In the genomic region with DNA sequence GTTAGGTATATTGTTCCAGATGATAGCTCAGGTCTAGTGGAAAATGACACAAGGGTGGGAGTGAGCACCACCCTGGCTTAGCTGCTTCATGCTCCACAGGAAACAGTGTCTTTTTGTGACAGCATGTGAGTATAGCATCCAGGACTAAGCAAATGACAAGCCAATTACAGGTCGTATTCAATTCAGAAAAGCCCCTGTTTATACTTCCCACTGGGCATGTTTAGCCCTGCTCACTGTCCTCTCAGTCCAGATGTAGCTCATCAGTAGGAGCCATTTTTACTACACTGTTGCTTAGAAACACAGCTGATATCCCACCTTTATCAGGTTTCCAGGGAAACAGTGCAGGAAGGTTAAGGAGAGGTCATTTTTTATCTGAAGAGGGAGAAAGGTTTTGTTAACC, we compare ENCODE assay signal across 10 cellular contexts. TPM values are rescaled to one million over a fixed set of nuclear protein-coding genes. Genes with fewer than 3 reads are reported as not detected.
DNase-seq lines count a peak whose midpoint lies in the region; ATAC-seq lines count a peak whose summit lies in the region.
"Had no signal": no experiment of that assay in that cellular context is flagged by ENCODE, and none has a peak within 500 bp of the region (broad histone marks: within the 10 kb centered on the region; RNA-seq: fewer than 3 reads in every experiment).

No MANE protein-coding gene starts in this region.

- DNase-seq in NCI-H748 (lab: John Stamatoyannopoulos, UW; ENCODE audit: unreplicated experiment) (peak; percentile 99), T1000 (lab: John Stamatoyannopoulos, UW) (no peak), midbrain (lab: John Stamatoyannopoulos, UW) (no peak), NCI-H187 (lab: John Stamatoyannopoulos, UW) (no peak)
- no peak for DNase-seq in naive thymus-derived CD8-positive, alpha-beta T cell
- DNase-seq: activated CD4-positive, alpha-beta T cell treated with anti-CD3 and anti-CD28 coated beads, Interleukin-2, amount 10 ng/mL, durations not matched to agents 24 days and 14 days; psoas muscle had no signal

- no peaks in the 10 kb centered on the region for H3K27me3 Mint-ChIP-seq in naive thymus-derived CD8-positive, alpha-beta T cell
- H3K27me3 Mint-ChIP-seq: activated CD4-positive, alpha-beta T cell treated with anti-CD3 and anti-CD28 coated beads, Interleukin-2, amount 10 ng/mL, durations not matched to agents 24 days and 14 days had no signal

- peaks cover 9 to 22% (median 10%) of the 10 kb centered on the region in 3 donors for H3K36me3 Mint-ChIP-seq in naive thymus-derived CD8-positive, alpha-beta T cell

- POLR2A ChIA-PET in naive thymus-derived CD8-positive, alpha-beta T cell (lab: Charles Lee), result no interaction called here

- no peaks in the 10 kb centered on the region for H3K9me3 Mint-ChIP-seq in naive thymus-derived CD8-positive, alpha-beta T cell
- H3K9me3 Mint-ChIP-seq: activated CD4-positive, alpha-beta T cell treated with anti-CD3 and anti-CD28 coated beads, Interleukin-2, amount 10 ng/mL, durations not matched to agents 24 days and 14 days had no signal

- ATAC-seq in GM18867 (IDR thresholded peaks at IDR 0.05; ENCODE audit: unreplicated experiment) (peak; percentile 33), HG02678 (IDR thresholded peaks at IDR 0.05; ENCODE audit: unreplicated experiment) (peak; percentile 37), HG03469 (IDR thresholded peaks at IDR 0.05; ENCODE audit: unreplicated experiment) (no peak)
- ATAC-seq in naive thymus-derived CD8-positive, alpha-beta T cell, result peak; percentile 64 to 70

- peak overlapping the region in 8 of 10 donors; percentile 6 to 70 (median 42) for H3K27ac Mint-ChIP-seq in naive thymus-derived CD8-positive, alpha-beta T cell
- H3K27ac Mint-ChIP-seq: activated CD4-positive, alpha-beta T cell treated with anti-CD3 and anti-CD28 coated beads, Interleukin-2, amount 10 ng/mL, durations not matched to agents 24 days and 14 days had no signal

- H3K4me1 Mint-ChIP-seq in naive thymus-derived CD8-positive, alpha-beta T cell, result peaks cover 20 to 69% (median 63%) of the 10 kb centered on the region in 4 donors

- peak overlapping the region in 9 of 10 donors; percentile 15 to 69 (median 48) for H3K4me3 Mint-ChIP-seq in naive thymus-derived CD8-positive, alpha-beta T cell
- H3K4me3 Mint-ChIP-seq: activated CD4-positive, alpha-beta T cell treated with anti-CD3 and anti-CD28 coated beads, Interleukin-2, amount 10 ng/mL, durations not matched to agents 24 days and 14 days had no signal

RNA-seq across cellular contexts. Expression of gene ABHD13, which starts 8.0 kb away (rescaled TPM):
- 10 to 100 TPM; 13.8 to 15.9 TPM for total RNA-seq in naive thymus-derived CD8-positive, alpha-beta T cell
- 1 to 10 TPM; 4.8 to 6.8 (median 6.2) TPM for polyA plus RNA-seq in naive thymus-derived CD8-positive, alpha-beta T cell

RNA-seq across cellular contexts. Expression of gene LIG4, which starts 10.8 kb away (rescaled TPM):
- 10 to 100 TPM; 12.4 to 13.3 TPM for total RNA-seq in naive thymus-derived CD8-positive, alpha-beta T cell
- 1 to 10 TPM; 4.9 to 10.0 (median 5.8) TPM for polyA plus RNA-seq in naive thymus-derived CD8-positive, alpha-beta T cell

RNA-seq across cellular contexts. Expression of gene TNFSF13B, which starts 43.3 kb away (rescaled TPM):
- 1 to 10 TPM; 3.4 to 4.4 TPM for total RNA-seq in naive thymus-derived CD8-positive, alpha-beta T cell
- polyA plus RNA-seq in naive thymus-derived CD8-positive, alpha-beta T cell, result 1 to 10 TPM; 2.8 to 5.6 (median 3.0) TPM
